ENCODE assay signal across 21 cellular contexts in genomic region chr1:187442590-187442989, GRCh38.
DNase-seq lines count a peak whose midpoint lies in the region; ATAC-seq, FAIRE-seq and TF ChIP-seq lines count a peak whose summit lies in the region.
"Had no signal": no experiment of that assay in that cellular context is flagged by ENCODE, and none has a peak within 500 bp of the region (broad histone marks: within the 10 kb centered on the region; RNA-seq: fewer than 3 reads in every experiment).

No MANE protein-coding gene starts in this region.

- no peaks in the 10 kb centered on the region for H3K9me3 Mint-ChIP-seq in GM23338

- WGBS in GM12878 (ENCODE audit: insufficient coverage, insufficient replicate concordance, low lambda C conversion rate, missing lambda C conversion rate): 12% methylated on average over 3 of the region's 3 CpGs
- 47 to 59% methylated on average over 3 of the region's 3 CpGs for WGBS in esophagus squamous epithelium, 2 donors

- H3K9me3 ChIP-seq in SU-DHL-6 (ENCODE audit: insufficient read depth, low read length) (no peaks in the 10 kb centered on the region), GM12878 (replicated peaks; ENCODE audit: control insufficient read depth, insufficient read depth, low read length) (no peaks in the 10 kb centered on the region), esophagus squamous epithelium (no peaks in the 10 kb centered on the region)
- H3K9me3 ChIP-seq: A549; BLaER1 treated with 17β-estradiol and CSF1 and Interleukin-3, amounts not matched to agents 10 nM and 100 nM; Caco-2 had no signal

- peaks cover 4% of the 10 kb centered on the region for H3K27me3 Mint-ChIP-seq in GM23338 (ENCODE audit: insufficient read depth, low read depth, poor library complexity)
- H3K27me3 Mint-ChIP-seq: B cell; CD4-positive, alpha-beta T cell had no signal

- no TSS peak for BruUV-seq in GM12878 (replicated peaks; lab: Mats Ljungman, UMichigan)

- H3K36me3 ChIP-seq in GM23338 (ENCODE audit: insufficient read depth): no peaks in the 10 kb centered on the region
- no peaks in the 10 kb centered on the region for H3K36me3 ChIP-seq in SU-DHL-6 (ENCODE audit: low read length)
- no peaks in the 10 kb centered on the region for H3K36me3 ChIP-seq in GM12878 (ENCODE audit: control insufficient read depth in 2 of 2, insufficient read depth in 2 of 2, low read length in 1 of 2)
- no peaks in the 10 kb centered on the region for H3K36me3 ChIP-seq in esophagus squamous epithelium
- H3K36me3 ChIP-seq: BLaER1 treated with 17β-estradiol and CSF1 and Interleukin-3, amounts not matched to agents 10 nM and 100 nM had no signal

- TF ChIP-seq RAD21 in GM12878 (IDR thresholded peaks at IDR 0.05; ENCODE audit: insufficient read depth, low read depth, low read length): no peak

- no peak for TF ChIP-seq EP300 in GM12878 (IDR thresholded peaks at IDR 0.05; ENCODE audit: borderline replicate concordance in 1 of 2, control insufficient read depth in 1 of 2, low read depth in 2 of 2, low read length in 2 of 2)

- POLR2A ChIA-PET in GM12878 (lab: Charles Lee): no interaction called here

- H4K20me1 ChIP-seq in GM23338 (replicated peaks; ENCODE audit: insufficient read depth) (no peaks in the 10 kb centered on the region), SU-DHL-6 (ENCODE audit: low read depth, low read length) (no peaks in the 10 kb centered on the region), GM12878 (ENCODE audit: control insufficient read depth, insufficient read depth) (no peaks in the 10 kb centered on the region)
- H4K20me1 ChIP-seq: BLaER1 treated with 17β-estradiol and CSF1 and Interleukin-3, amounts not matched to agents 10 nM and 100 nM had no signal

- no peaks in the 10 kb centered on the region for H3K79me2 ChIP-seq in GM23338 (replicated peaks; ENCODE audit: insufficient read depth)
- H3K79me2 ChIP-seq in SU-DHL-6 (ENCODE audit: insufficient read depth, low read length): no peaks in the 10 kb centered on the region
- no peaks in the 10 kb centered on the region for H3K79me2 ChIP-seq in GM12878 (ENCODE audit: control insufficient read depth, insufficient read depth, low read length)

- H3K27me3 ChIP-seq in GM23338 (ENCODE audit: insufficient read depth) (no peaks in the 10 kb centered on the region), SU-DHL-6 (ENCODE audit: low read length) (no peaks in the 10 kb centered on the region), GM12878 (replicated peaks in 1 of 2; ENCODE audit: control insufficient read depth in 2 of 2, insufficient read depth in 2 of 2, low read length in 1 of 2) (no peaks in the 10 kb centered on the region), esophagus squamous epithelium (no peaks in the 10 kb centered on the region)
- H3K27me3 ChIP-seq: BLaER1 treated with 17β-estradiol and CSF1 and Interleukin-3, amounts not matched to agents 10 nM and 100 nM had no signal

- TF ChIP-seq CTCF in GM23338 (conservative IDR thresholded peaks at IDR 0.05; ENCODE audit: low read depth in 2 of 2) (no peak), SU-DHL-6 (IDR thresholded peaks at IDR 0.05; ENCODE audit: insufficient read depth, low read length, poor library complexity, severe bottlenecking) (no peak), GM12878 (IDR thresholded peaks at IDR 0.05 in 2 of 3, conservative IDR thresholded peaks at IDR 0.05 in 1 of 3; ENCODE audit: control insufficient read depth in 2 of 3, extremely low read depth in 1 of 3, insufficient read depth in 1 of 3, low read depth in 3 of 3, low read length in 3 of 3) (no peak), esophagus squamous epithelium (IDR thresholded peaks at IDR 0.05) (no peak)

- H3K27ac ChIP-seq in GM23338 (ENCODE audit: low read depth) (no peak overlapping the region), SU-DHL-6 (ENCODE audit: low read depth, low read length) (no peak overlapping the region), GM12878 (ENCODE audit: control insufficient read depth, insufficient read depth) (no peak overlapping the region), esophagus squamous epithelium (no peak overlapping the region)
- H3K27ac ChIP-seq: 22Rv1; A549; BLaER1 treated with 17β-estradiol and CSF1 and Interleukin-3, amounts not matched to agents 10 nM and 100 nM; C4-2B had no signal

- no peaks in the 10 kb centered on the region for H3K36me3 Mint-ChIP-seq in GM23338 (ENCODE audit: low read depth)
- H3K36me3 Mint-ChIP-seq: CD8-positive, alpha-beta T cell had no signal

- CTCF ChIA-PET in GM12878 (lab: Yijun Ruan, JAX): no interaction called here

- intact Hi-C loops in GM12878 (cut with micrococcal nuclease; ENCODE audit: unreplicated experiment) (no loop called here), esophagus squamous epithelium (cut with DNase I) (no loop called here)

- no peak for DNase-seq in GM23338 (ENCODE audit: low spot score)
- DNase-seq in GM12878 (ENCODE audit: low read depth, low spot score): no peak
- DNase-seq in esophagus squamous epithelium (lab: John Stamatoyannopoulos, UW): no peak
- DNase-seq in SW480 (ENCODE audit: low spot score): no peak
- DNase-seq: AML-193; Caco-2; Calu3; CD4-positive, alpha-beta T cell; CD8-positive, alpha-beta T cell; DMS79 treated with DMSO at 0.1 percent for 48 hours; GF-D8 had no signal

- in situ Hi-C loops in GM12878 (cut with MboI): no loop called here

- H3K9ac ChIP-seq in SU-DHL-6 (ENCODE audit: low read length) (no peak overlapping the region), GM12878 (ENCODE audit: control insufficient read depth, insufficient read depth, low read length) (no peak overlapping the region)
- H3K9ac ChIP-seq: BLaER1 treated with 17β-estradiol and CSF1 and Interleukin-3, amounts not matched to agents 10 nM and 100 nM had no signal

- TF ChIP-seq POLR2A in GM12878 (IDR thresholded peaks at IDR 0.05; ENCODE audit: low read depth, low read length) (no peak), esophagus squamous epithelium (IDR thresholded peaks at IDR 0.05) (no peak)

- FAIRE-seq in GM12878 (lab: Jason Lieb, UNC): no peak
- FAIRE-seq: G401.6, GM12892, GM18507 had no signal

- peak overlapping the region; percentile 15; the same call in 1 of the 2 replicates for H2AFZ ChIP-seq in GM23338
- peak overlapping the region; percentile 14 for H2AFZ ChIP-seq in SU-DHL-6 (ENCODE audit: low read depth, low read length, severe bottlenecking)
- no peak overlapping the region for H2AFZ ChIP-seq in GM12878 (ENCODE audit: control insufficient read depth, low read depth, low read length)

- peaks cover 26% of the 10 kb centered on the region for H3K4me1 Mint-ChIP-seq in GM23338
- H3K4me1 Mint-ChIP-seq: B cell had no signal

- RAD21 ChIA-PET in GM12878 (lab: Charles Lee; ENCODE audit: unreplicated experiment): no interaction called here

- H3K9me2 ChIP-seq in GM23338 (ENCODE audit: insufficient read depth): no peaks in the 10 kb centered on the region
- H3K9me2 ChIP-seq in SU-DHL-6 (replicated peaks; ENCODE audit: insufficient read depth, low read length): no peaks in the 10 kb centered on the region; the same call in 1 of the 2 replicates

- H3F3A ChIP-seq in GM23338 (replicated peaks; ENCODE audit: low read depth) (no peaks in the 10 kb centered on the region), SU-DHL-6 (ENCODE audit: insufficient read depth) (no peaks in the 10 kb centered on the region)

- H3K4me3 ChIP-seq in GM23338 (no peak overlapping the region), SU-DHL-6 (ENCODE audit: insufficient read depth, low read length, poor library complexity, severe bottlenecking) (no peak overlapping the region), GM12878 (no peak overlapping the region), esophagus squamous epithelium (no peak overlapping the region)
- H3K4me3 ChIP-seq: A549; BLaER1 treated with 17β-estradiol and CSF1 and Interleukin-3, amounts not matched to agents 10 nM and 100 nM had no signal

- H3K4me1 ChIP-seq in GM23338 (ENCODE audit: insufficient read depth): peaks cover 22% of the 10 kb centered on the region
- no peaks in the 10 kb centered on the region for H3K4me1 ChIP-seq in GM12878 (ENCODE audit: control insufficient read depth, insufficient read depth, low read length)
- no peaks in the 10 kb centered on the region for H3K4me1 ChIP-seq in esophagus squamous epithelium
- H3K4me1 ChIP-seq: A549; BLaER1 treated with 17β-estradiol and CSF1 and Interleukin-3, amounts not matched to agents 10 nM and 100 nM; Caco-2 had no signal

- H3K27ac Mint-ChIP-seq in GM23338: no peak overlapping the region; the same call in 1 of the 2 replicates
- H3K27ac Mint-ChIP-seq: B cell; CD4-positive, alpha-beta T cell; CD8-positive, alpha-beta T cell had no signal

- no peak overlapping the region for H3K4me3 Mint-ChIP-seq in GM23338
- H3K4me3 Mint-ChIP-seq: B cell; CD4-positive, alpha-beta T cell; CD8-positive, alpha-beta T cell had no signal

- no peak for ATAC-seq in GM23338
- no peak for ATAC-seq in GM12878
- no peak for ATAC-seq in GM18520 (IDR thresholded peaks at IDR 0.05; ENCODE audit: unreplicated experiment)
- ATAC-seq: A549; CD8-positive, alpha-beta T cell had no signal

- H3K4me2 ChIP-seq in GM23338 (no peak overlapping the region), SU-DHL-6 (ENCODE audit: low read depth, low read length, poor library complexity, severe bottlenecking) (no peak overlapping the region), GM12878 (ENCODE audit: control insufficient read depth, insufficient read depth) (no peak overlapping the region)
- H3K4me2 ChIP-seq: A549; BLaER1 treated with 17β-estradiol and CSF1 and Interleukin-3, amounts not matched to agents 10 nM and 100 nM had no signal

- SMC1A ChIA-PET in GM12878 (lab: Charles Lee; ENCODE audit: uncharacterized antibody, unreplicated experiment): interaction anchor here (1.4 kb wide), 1 partner anchor 10 kb away, joined by 3 read pairs; no protein-coding TSS in a partner anchor

TF ChIP-seq in GM12878, 131 proteins besides CTCF, POLR2A, EP300 and RAD21 (continues in another document):
- TF ChIP-seq, protein P1, sequence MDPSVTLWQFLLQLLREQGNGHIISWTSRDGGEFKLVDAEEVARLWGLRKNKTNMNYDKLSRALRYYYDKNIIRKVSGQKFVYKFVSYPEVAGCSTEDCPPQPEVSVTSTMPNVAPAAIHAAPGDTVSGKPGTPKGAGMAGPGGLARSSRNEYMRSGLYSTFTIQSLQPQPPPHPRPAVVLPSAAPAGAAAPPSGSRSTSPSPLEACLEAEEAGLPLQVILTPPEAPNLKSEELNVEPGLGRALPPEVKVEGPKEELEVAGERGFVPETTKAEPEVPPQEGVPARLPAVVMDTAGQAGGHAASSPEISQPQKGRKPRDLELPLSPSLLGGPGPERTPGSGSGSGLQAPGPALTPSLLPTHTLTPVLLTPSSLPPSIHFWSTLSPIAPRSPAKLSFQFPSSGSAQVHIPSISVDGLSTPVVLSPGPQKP (IDR thresholded peaks at IDR 0.05; ENCODE audit: low read depth, low read length): no peak
- TF ChIP-seq RAD51 (IDR thresholded peaks at IDR 0.05) (peak; percentile 48; the same call in 1 of the 2 replicates), MYB (IDR thresholded peaks at IDR 0.05; ENCODE audit: borderline replicate concordance, low read depth, low read length) (no peak), NFXL1 (IDR thresholded peaks at IDR 0.05; ENCODE audit: borderline replicate concordance) (no peak)
